8 cellular contexts compared by ENCODE assay signal in genomic region chr6:53725791-53726575, GRCh38.
DNase-seq lines count a peak whose midpoint lies in the region; ATAC-seq and TF ChIP-seq lines count a peak whose summit lies in the region.

No MANE protein-coding gene starts in this region.

- no peaks in the 10 kb centered on the region for H3K36me3 ChIP-seq in endodermal cell (ENCODE audit: control insufficient read depth, insufficient read depth, low read length)

- H3K27me3 Mint-ChIP-seq in endodermal cell (ENCODE audit: insufficient read depth) = peaks cover 10% of the 10 kb centered on the region

- peak; percentile 82 for DNase-seq in COLO829 (ENCODE audit: low spot score)
- peak; percentile 77 for DNase-seq in HK-2 (ENCODE audit: unreplicated experiment)
- DNase-seq in NOMO-1 treated with DMSO at 0.1 percent for 48 hours (lab: John Stamatoyannopoulos, UW; ENCODE audit: unreplicated experiment) = peak; percentile 75
- DNase-seq in activated CD8-positive, alpha-beta memory T cell treated with anti-CD3 and anti-CD28 coated beads for 48 hours (ENCODE audit: low read depth in 2 of 3, low spot score in 2 of 3) = peak; percentile 45 to 56 (median 53)
- peak; percentile 93 for DNase-seq in endodermal cell
- DNase-seq in mucosa of gallbladder (ENCODE audit: low spot score) = peak; percentile 75
- peak; percentile 62 for DNase-seq in stimulated activated CD8-positive, alpha-beta memory T cell treated with anti-CD3 and anti-CD28 coated beads, Interleukin-7, amount 100 ng/mL, for 24 hours (ENCODE audit: low read depth)

- H3K36me3 Mint-ChIP-seq in endodermal cell (ENCODE audit: low read depth) = no peaks in the 10 kb centered on the region

- no peak overlapping the region for H3K27ac ChIP-seq in endodermal cell (ENCODE audit: low read depth, low read length)

- no peaks in the 10 kb centered on the region for H3K9me3 Mint-ChIP-seq in endodermal cell

- H3K27me3 ChIP-seq in endodermal cell (ENCODE audit: control insufficient read depth, insufficient read depth, low read length, poor library complexity, severe bottlenecking) = no peaks in the 10 kb centered on the region

- H3K4me3 Mint-ChIP-seq in endodermal cell = no peak overlapping the region

- no peak overlapping the region for H3K4me3 ChIP-seq in endodermal cell (ENCODE audit: low read length)

- ATAC-seq in GM19467 (IDR thresholded peaks at IDR 0.05; ENCODE audit: unreplicated experiment) = peak; percentile 79

- no peaks in the 10 kb centered on the region for H3K9me3 ChIP-seq in endodermal cell (ENCODE audit: control insufficient read depth, low read length)

- no peak overlapping the region for H3K27ac Mint-ChIP-seq in endodermal cell

- peaks cover 41% of the 10 kb centered on the region for H3K4me1 Mint-ChIP-seq in endodermal cell

- H3K4me1 ChIP-seq in endodermal cell (ENCODE audit: control insufficient read depth, insufficient read depth, low read length) = peaks cover 4% of the 10 kb centered on the region

- peak; percentile 96 for TF ChIP-seq CTCF in endodermal cell (conservative IDR thresholded peaks at IDR 0.05)

- 38 to 53% methylated on average over 13 to 18 of the region's 18 CpGs for WGBS in endodermal cell (ENCODE audit: insufficient coverage in 1 of 2, insufficient read length in 1 of 2), 2 experiments

- no peak overlapping the region for H3K9ac ChIP-seq in endodermal cell (ENCODE audit: extremely low read depth, low read length, poor library complexity, severe bottlenecking)
